ENCODE assay signal across 9 cellular contexts in the genomic region with DNA sequence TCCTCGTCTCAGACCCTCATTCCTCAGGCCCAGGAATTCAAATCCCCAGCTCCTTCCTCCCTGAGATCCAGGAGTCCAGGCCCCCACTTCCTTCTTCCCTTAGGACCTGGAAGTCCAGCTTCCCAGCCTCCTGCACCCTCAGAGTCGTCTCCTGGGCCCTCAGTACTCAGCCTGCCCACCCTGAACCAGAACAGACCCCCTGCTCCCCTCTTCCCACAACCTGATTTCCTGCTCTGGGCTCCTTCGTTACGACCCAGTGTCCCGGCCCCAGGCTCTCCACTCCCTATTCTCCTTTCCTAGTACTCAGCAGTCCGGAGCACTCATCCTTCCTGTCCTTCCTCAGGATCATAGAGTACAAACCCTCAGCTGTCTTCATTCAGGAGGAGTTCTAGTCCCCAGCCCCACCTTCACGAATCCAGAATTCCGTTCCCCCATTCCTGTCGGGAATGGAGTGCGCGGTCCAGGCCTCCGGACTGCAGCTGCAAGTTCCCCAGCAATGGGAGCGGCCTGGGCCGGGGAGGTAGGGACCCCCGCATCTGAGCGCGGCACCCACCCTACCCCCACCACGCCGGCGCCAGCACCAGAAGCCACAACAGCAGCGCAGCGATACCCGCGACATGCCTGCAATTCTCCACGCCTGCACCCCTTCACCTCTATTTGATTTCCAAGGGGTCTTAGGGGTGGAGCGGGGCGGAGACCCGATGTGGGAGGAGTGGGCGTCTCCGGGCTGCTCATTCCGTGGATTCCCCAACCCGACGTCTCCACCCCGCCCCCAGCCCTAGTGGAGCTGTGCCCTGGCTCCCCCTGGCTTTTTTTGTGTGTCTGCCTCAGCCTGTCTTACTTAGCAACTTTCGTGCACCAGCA. TPM values are rescaled to one million over a fixed set of nuclear protein-coding genes. Genes with fewer than 3 reads are reported as not detected.
DNase-seq lines count a peak whose midpoint lies in the region; ATAC-seq lines count a peak whose summit lies in the region.
"Had no signal": no experiment of that assay in that cellular context is flagged by ENCODE, and none has a peak within 500 bp of the region (broad histone marks: within the 10 kb centered on the region; RNA-seq: fewer than 3 reads in every experiment).

No MANE protein-coding gene starts in this region.

- H3K27ac Mint-ChIP-seq in stimulated activated naive CD8-positive, alpha-beta T cell treated with anti-CD3 and anti-CD28 coated beads, Interleukin-15, Interleukin-2, amounts not matched to agents 100 ng/mL and 50 ng/mL, for 24 hours, result peak overlapping the region; percentile 31
- H3K27ac Mint-ChIP-seq in central memory CD8-positive, alpha-beta T cell (ENCODE audit: low read depth), result peak overlapping the region; percentile 94

- peak overlapping the region; percentile 41 for H3K4me3 ChIP-seq in mononuclear cell (ENCODE audit: low read length)

- DNase-seq in stimulated activated naive CD8-positive, alpha-beta T cell treated with anti-CD3 and anti-CD28 coated beads, Interleukin-15, Interleukin-2, amounts not matched to agents 100 U/mL and 50 U/mL, for 24 hours, result no peak
- DNase-seq in central memory CD8-positive, alpha-beta T cell (ENCODE audit: low spot score in 2 of 2), result no peak
- no peak for DNase-seq in ACHN
- no peak for DNase-seq in NCI-H226

- peak overlapping the region; percentile 82 for H3K4me3 Mint-ChIP-seq in stimulated activated naive CD8-positive, alpha-beta T cell treated with anti-CD3 and anti-CD28 coated beads, Interleukin-15, Interleukin-2, amounts not matched to agents 100 ng/mL and 50 ng/mL, for 24 hours
- peak overlapping the region; percentile 85 for H3K4me3 Mint-ChIP-seq in central memory CD8-positive, alpha-beta T cell

- peaks cover 47% of the 10 kb centered on the region for H3K4me1 Mint-ChIP-seq in stimulated activated naive CD8-positive, alpha-beta T cell treated with anti-CD3 and anti-CD28 coated beads, Interleukin-15, Interleukin-2, amounts not matched to agents 100 ng/mL and 50 ng/mL, for 24 hours (ENCODE audit: low read depth)
- peaks cover 60% of the 10 kb centered on the region for H3K4me1 Mint-ChIP-seq in central memory CD8-positive, alpha-beta T cell

- H3K36me3 Mint-ChIP-seq in stimulated activated naive CD8-positive, alpha-beta T cell treated with anti-CD3 and anti-CD28 coated beads, Interleukin-15, Interleukin-2, amounts not matched to agents 100 ng/mL and 50 ng/mL, for 24 hours (ENCODE audit: low read depth), result peaks cover 13% of the 10 kb centered on the region
- H3K36me3 Mint-ChIP-seq in central memory CD8-positive, alpha-beta T cell (ENCODE audit: insufficient read depth), result peaks cover 32% of the 10 kb centered on the region

- peaks cover 3% of the 10 kb centered on the region for H3K27me3 Mint-ChIP-seq in stimulated activated naive CD8-positive, alpha-beta T cell treated with anti-CD3 and anti-CD28 coated beads, Interleukin-15, Interleukin-2, amounts not matched to agents 100 ng/mL and 50 ng/mL, for 24 hours
- H3K27me3 Mint-ChIP-seq in central memory CD8-positive, alpha-beta T cell, result no peaks in the 10 kb centered on the region

- no peaks in the 10 kb centered on the region for H3K9me3 ChIP-seq in mononuclear cell (ENCODE audit: low read depth, low read length)

- ATAC-seq in stimulated activated naive CD8-positive, alpha-beta T cell treated with anti-CD3 and anti-CD28 coated beads, Interleukin-15, Interleukin-2, amounts not matched to agents 100 U/mL and 50 U/mL, for 24 hours, result no peak
- ATAC-seq in central memory CD8-positive, alpha-beta T cell (replicated peaks; ENCODE audit: extremely low read depth, poor library complexity, severe bottlenecking), result no peak
- ATAC-seq in GM19455 (IDR thresholded peaks at IDR 0.05; ENCODE audit: unreplicated experiment), result no peak
- ATAC-seq in HG03571 (IDR thresholded peaks at IDR 0.05; ENCODE audit: unreplicated experiment), result no peak

- peaks cover 43% of the 10 kb centered on the region for H3K4me1 ChIP-seq in mononuclear cell (ENCODE audit: insufficient read depth, low read length)

- H3K9me3 Mint-ChIP-seq in stimulated activated naive CD8-positive, alpha-beta T cell treated with anti-CD3 and anti-CD28 coated beads, Interleukin-15, Interleukin-2, amounts not matched to agents 100 ng/mL and 50 ng/mL, for 24 hours, result no peaks in the 10 kb centered on the region
- H3K9me3 Mint-ChIP-seq in central memory CD8-positive, alpha-beta T cell, result no peaks in the 10 kb centered on the region

- H3K27me3 ChIP-seq in mononuclear cell (ENCODE audit: insufficient read depth, low read length), result no peaks in the 10 kb centered on the region

- in situ Hi-C loops in ACHN (cut with HindIII; ENCODE audit: low pct_ligation_motif_present, low pct_unique_long_range_greater_than_20kb, low sequenced_read_pairs), result no loop called here

RNA-seq across cellular contexts. Expression of gene EGLN2, which starts 12.7 kb away (rescaled TPM):
- total RNA-seq in mononuclear cell, result 52.7 TPM

RNA-seq across cellular contexts. Expression of gene RAB4B, which starts 33.7 kb away (rescaled TPM):
- 9.6 TPM for total RNA-seq in mononuclear cell

RNA-seq across cellular contexts. Expression of gene MIA, which starts 36.4 kb away (rescaled TPM):
- not detected for total RNA-seq in mononuclear cell
- total RNA-seq: glomerular endothelial cell had no signal

RNA-seq across cellular contexts. Expression of gene CYP2A6, which starts 38.5 kb away (rescaled TPM):
- not detected for total RNA-seq in mononuclear cell
- total RNA-seq: glomerular endothelial cell had no signal
